23 cellular contexts compared by ENCODE assay signal in the genomic region with DNA sequence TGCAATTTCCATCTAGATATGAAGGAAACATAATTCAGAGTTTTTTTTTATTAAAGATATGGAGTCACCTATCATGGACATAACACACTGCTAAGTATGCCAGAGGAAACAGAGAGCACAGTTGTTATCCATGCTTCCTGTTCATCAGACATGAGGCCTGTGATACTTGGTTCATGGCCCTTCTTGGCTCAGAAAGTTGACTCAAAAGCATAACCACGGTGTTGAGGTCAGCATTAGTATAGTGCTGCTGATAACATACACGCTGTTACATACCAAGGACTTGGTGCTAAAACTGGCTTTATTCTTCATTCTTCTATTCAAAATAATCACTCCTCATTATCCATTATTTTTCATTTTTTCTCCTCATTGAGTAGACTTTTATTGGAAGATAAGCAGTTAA.
"Had no signal": no experiment of that assay in that cellular context is flagged by ENCODE, and none has a peak within 500 bp of the region (broad histone marks: within the 10 kb centered on the region; RNA-seq: fewer than 3 reads in every experiment).

No MANE protein-coding gene starts in this region.

- H3K9me3 Mint-ChIP-seq: mesothelial cell of epicardium had no signal

- H3K79me2 ChIP-seq: hepatocyte had no signal

- H3K9me3 ChIP-seq: esophagus muscularis mucosa, gastrocnemius medialis, heart left ventricle, left lung, lower lobe of right lung, mucosa of descending colon had no signal

- H3K4me1 Mint-ChIP-seq: immature natural killer cell, naive B cell had no signal

- H3K27me3 Mint-ChIP-seq: naive B cell had no signal

- H2AFZ ChIP-seq: hepatocyte had no signal

- DNase-seq: dermis blood vessel endothelial cell; dorsolateral prefrontal cortex; effector CD4-positive, alpha-beta T cell; effector memory CD4-positive, alpha-beta T cell; foreskin melanocyte; gastrocnemius medialis; heart left ventricle; hypothalamus; immature natural killer cell; islet precursor cell; left cardiac atrium; left lung; left ventricle myocardium superior; lower lobe of right lung; mesenchymal stem cell; mucosa of descending colon; naive B cell had no signal

- H3K27me3 ChIP-seq: dorsolateral prefrontal cortex, esophagus muscularis mucosa, gastrocnemius medialis, heart left ventricle, hepatocyte, left lung had no signal

- H3K27ac Mint-ChIP-seq: immature natural killer cell, mesothelial cell of epicardium, naive B cell had no signal

- H3K4me3 Mint-ChIP-seq: immature natural killer cell, mesothelial cell of epicardium, naive B cell had no signal

- H3K4me1 ChIP-seq: gastrocnemius medialis, heart left ventricle, left lung, lower lobe of right lung had no signal

- FAIRE-seq: colon, endothelial cell of umbilical vein had no signal

- ATAC-seq: gastrocnemius medialis, heart left ventricle, left cardiac atrium, left lung, left ventricle myocardium superior, lower lobe of right lung, mucosa of descending colon had no signal

- H3K27ac ChIP-seq: coronary artery, dorsolateral prefrontal cortex, esophagus muscularis mucosa, gastrocnemius medialis, heart left ventricle, hepatocyte, left lung, lower lobe of right lung had no signal

- H3K4me2 ChIP-seq: hepatocyte had no signal

- H3K36me3 ChIP-seq: esophagus muscularis mucosa, gastrocnemius medialis, heart left ventricle, left lung, lower lobe of right lung had no signal

- H3K4me3 ChIP-seq: coronary artery, dorsolateral prefrontal cortex, esophagus muscularis mucosa, gastrocnemius medialis, heart left ventricle, hepatocyte, left lung, lower lobe of right lung, mucosa of descending colon had no signal

- H3K36me3 Mint-ChIP-seq: immature natural killer cell, mesothelial cell of epicardium, naive B cell had no signal
